In the genomic region with DNA sequence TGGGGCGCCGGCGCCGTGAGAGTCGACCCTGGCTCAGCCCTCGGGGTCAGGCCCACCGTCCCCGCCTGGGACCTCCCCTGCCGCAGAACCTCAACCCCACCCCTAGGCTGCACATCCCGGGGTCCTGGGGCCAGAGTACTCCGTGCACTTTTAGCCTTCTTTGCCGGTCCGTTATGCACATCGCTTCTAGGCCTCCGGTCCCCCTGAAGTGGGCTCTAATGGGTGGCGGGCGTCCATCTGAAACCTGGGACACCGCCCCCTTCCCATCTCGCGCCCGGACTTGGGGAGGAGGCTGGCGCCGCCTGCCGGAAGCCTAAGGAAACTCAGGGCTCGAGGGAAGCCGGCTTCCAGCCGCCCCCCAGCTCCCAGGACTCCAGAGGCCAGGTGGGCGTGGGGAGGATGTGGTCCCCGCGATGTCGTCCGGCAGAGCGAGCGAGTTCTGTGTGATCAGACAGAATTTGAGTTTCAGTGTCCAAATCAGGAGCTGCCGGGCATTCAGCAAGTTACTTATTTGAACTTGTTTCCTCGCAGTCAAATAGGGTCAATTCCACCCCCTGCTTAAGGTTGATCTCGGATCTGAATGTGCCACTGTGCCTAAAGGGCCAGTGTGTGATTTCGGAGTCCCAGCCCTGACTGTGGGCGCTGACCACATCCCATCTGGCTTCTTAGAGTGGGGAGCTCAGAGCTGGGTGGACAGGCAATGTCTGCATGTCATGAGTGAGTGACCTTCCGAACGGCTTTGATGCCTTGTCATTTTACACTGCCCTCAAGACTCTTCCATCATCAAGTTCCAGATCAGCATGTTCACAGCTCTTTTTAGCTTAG, we compare ENCODE assay signal across 1 cellular context.
TF ChIP-seq lines count a peak whose summit lies in the region.

No MANE protein-coding gene starts in this region.

TF ChIP-seq in HepG2, 621 proteins besides CTCF, POLR2A, EP300 and RAD21 (continued from another document):
- TF ChIP-seq, protein P1, sequence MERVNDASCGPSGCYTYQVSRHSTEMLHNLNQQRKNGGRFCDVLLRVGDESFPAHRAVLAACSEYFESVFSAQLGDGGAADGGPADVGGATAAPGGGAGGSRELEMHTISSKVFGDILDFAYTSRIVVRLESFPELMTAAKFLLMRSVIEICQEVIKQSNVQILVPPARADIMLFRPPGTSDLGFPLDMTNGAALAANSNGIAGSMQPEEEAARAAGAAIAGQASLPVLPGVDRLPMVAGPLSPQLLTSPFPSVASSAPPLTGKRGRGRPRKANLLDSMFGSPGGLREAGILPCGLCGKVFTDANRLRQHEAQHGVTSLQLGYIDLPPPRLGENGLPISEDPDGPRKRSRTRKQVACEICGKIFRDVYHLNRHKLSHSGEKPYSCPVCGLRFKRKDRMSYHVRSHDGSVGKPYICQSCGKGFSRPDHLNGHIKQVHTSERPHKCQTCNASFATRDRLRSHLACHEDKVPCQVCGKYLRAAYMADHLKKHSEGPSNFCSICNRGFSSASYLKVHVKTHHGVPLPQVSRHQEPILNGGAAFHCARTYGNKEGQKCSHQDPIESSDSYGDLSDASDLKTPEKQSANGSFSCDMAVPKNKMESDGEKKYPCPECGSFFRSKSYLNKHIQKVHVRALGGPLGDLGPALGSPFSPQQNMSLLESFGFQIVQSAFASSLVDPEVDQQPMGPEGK (CRISPR knock-in tag; IDR thresholded peaks at IDR 0.05): peak; percentile 78
- TF ChIP-seq NCOA2 (CRISPR knock-in tag; IDR thresholded peaks at IDR 0.05) (no peak), ZSCAN31 (CRISPR knock-in tag; IDR thresholded peaks at IDR 0.05; ENCODE audit: low read depth) (peak; percentile 33; the same call in 1 of the 2 replicates)
